8 cellular contexts compared by ENCODE assay signal in the genomic region with DNA sequence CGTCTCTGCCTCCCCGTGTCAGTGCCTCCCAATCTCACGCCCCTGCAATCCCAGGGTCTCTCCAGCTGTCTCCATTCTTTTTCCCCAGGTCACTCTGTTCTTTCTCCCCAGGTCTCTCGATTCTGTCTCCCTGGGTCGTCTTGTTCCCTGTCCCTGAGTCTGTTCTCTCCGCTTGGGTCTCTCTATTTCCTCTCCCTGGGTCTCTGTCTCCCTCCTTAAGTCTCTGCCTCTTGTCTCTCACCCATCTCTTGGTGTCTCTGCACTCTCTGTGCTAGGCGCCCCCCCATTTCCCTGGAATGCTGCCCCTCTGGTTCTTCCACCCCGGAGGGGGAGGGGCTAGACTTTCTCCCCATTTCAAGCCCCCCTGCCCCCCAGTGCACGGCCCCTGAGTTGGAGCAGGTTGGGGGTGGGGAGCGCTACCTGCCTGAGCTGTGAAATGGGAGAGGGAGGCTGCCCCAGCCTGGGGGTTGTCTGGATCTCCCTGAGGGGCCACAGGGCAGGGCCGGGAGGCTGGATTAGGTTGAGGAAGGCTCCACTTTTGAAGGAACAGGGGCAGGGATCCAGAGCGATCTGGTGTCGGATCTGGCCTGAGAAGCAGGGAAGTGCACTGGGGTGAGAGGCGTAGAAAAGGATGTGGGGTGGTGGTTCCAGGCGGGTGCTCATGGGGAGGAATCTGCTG. TPM values are rescaled to one million over a fixed set of nuclear protein-coding genes. Genes with fewer than 3 reads are reported as not detected.
A peak's percentile ranks its signal among the peaks of the same experiment; 100 is the strongest.
DNase-seq lines count a peak whose midpoint lies in the region; ATAC-seq and TF ChIP-seq lines count a peak whose summit lies in the region.

No MANE protein-coding gene starts in this region.

- H3K79me2 ChIP-seq in mammary epithelial cell (ENCODE audit: insufficient read depth, low read length): peaks cover 57% of the 10 kb centered on the region

- H3K4me3 ChIP-seq in cardiac muscle cell: peak overlapping the region; percentile 98
- H3K4me3 ChIP-seq in mammary epithelial cell (replicated peaks in 1 of 3; ENCODE audit: insufficient read depth in 1 of 3, low read depth in 2 of 3, low read length in 3 of 3): peak overlapping the region; percentile 67 to 93 (median 87)
- H3K4me3 ChIP-seq in aorta (ENCODE audit: low read length in 2 of 2): peak overlapping the region; percentile 85 to 90

- peak overlapping the region; percentile 94 for H3K4me3 Mint-ChIP-seq in memory B cell

- H3K9ac ChIP-seq in mammary epithelial cell (ENCODE audit: insufficient read depth, low read length): peak overlapping the region; percentile 70

- BruUV-seq in mammary epithelial cell (replicated peaks; lab: Mats Ljungman, UMichigan): no TSS peak

- no peak for TF ChIP-seq CTCF in cardiac muscle cell (IDR thresholded peaks at IDR 0.05; ENCODE audit: low read depth, low read length)
- TF ChIP-seq CTCF in mammary epithelial cell (conservative IDR thresholded peaks at IDR 0.05 in 1 of 2, IDR thresholded peaks at IDR 0.05 in 1 of 2; ENCODE audit: extremely low read depth in 1 of 2, insufficient read depth in 1 of 2, low read depth in 1 of 2, low read length in 2 of 2): no peak

- CTCF ChIA-PET in mammary epithelial cell (lab: Charles Lee; ENCODE audit: low non-redundant PET): interaction anchor here (0.6 kb wide), 1 partner anchor 164 kb away, joined by 3 read pairs; a partner anchor contains a TSS

- peak overlapping the region; percentile 14 for H3K27ac Mint-ChIP-seq in memory B cell

- H3K27me3 ChIP-seq in cardiac muscle cell (no peaks in the 10 kb centered on the region), mammary epithelial cell (ENCODE audit: insufficient read depth, low read length) (no peaks in the 10 kb centered on the region), aorta (ENCODE audit: control insufficient read depth in 1 of 2, insufficient read depth in 2 of 2, low read length in 1 of 2) (no peaks in the 10 kb centered on the region)

- peaks cover 32% of the 10 kb centered on the region for H3K27me3 Mint-ChIP-seq in memory B cell

- peak overlapping the region; percentile 82 for H2AFZ ChIP-seq in mammary epithelial cell (ENCODE audit: low read depth, low read length)

- H3K36me3 ChIP-seq in cardiac muscle cell (no peaks in the 10 kb centered on the region), mammary epithelial cell (ENCODE audit: insufficient read depth, low read length) (no peaks in the 10 kb centered on the region), aorta (ENCODE audit: control insufficient read depth in 1 of 2, insufficient read depth in 2 of 2, low read length in 1 of 2) (no peaks in the 10 kb centered on the region)

- 7% methylated on average over 3 of the region's 15 CpGs for WGBS in mammary epithelial cell (ENCODE audit: low coverage, missing lambda C conversion rate)
- WGBS in aorta, 2 donors: 16 to 31% methylated on average over 15 of the region's 15 CpGs

- peaks cover 4% of the 10 kb centered on the region for H3K36me3 Mint-ChIP-seq in memory B cell

- H3K4me1 ChIP-seq in cardiac muscle cell (ENCODE audit: low read depth) (peaks cover 17% of the 10 kb centered on the region), mammary epithelial cell (ENCODE audit: insufficient read depth, low read length) (peaks cover 28% of the 10 kb centered on the region), aorta (ENCODE audit: control insufficient read depth in 1 of 2, insufficient read depth in 2 of 2, low read length in 2 of 2) (no peaks in the 10 kb centered on the region)

- H3K4me1 Mint-ChIP-seq in memory B cell: peaks cover 10% of the 10 kb centered on the region

- no peaks in the 10 kb centered on the region for H4K20me1 ChIP-seq in mammary epithelial cell (ENCODE audit: insufficient read depth, low read length)

- H3K4me2 ChIP-seq in mammary epithelial cell (ENCODE audit: insufficient read depth, low read depth, low read length): peak overlapping the region; percentile 96

- dilution Hi-C loops in mammary epithelial cell (cut with HindIII; ENCODE audit: low sequenced_read_pairs): loop anchor here (10.0 to 25.0 kb wide), 2 partner anchors 405 to 513 kb away; a partner anchor contains a TSS

- DNase-seq in cardiac muscle cell (ENCODE audit: low read depth in 1 of 2, low spot score in 1 of 2) (no peak), left ventricle myocardium superior (no peak), mammary epithelial cell (no peak), memory B cell (ENCODE audit: low spot score in 2 of 2) (no peak), aorta (peak in 1 of 2 donors; percentile 66), A172 (ENCODE audit: low spot score) (no peak)
- DNase-seq in stimulated activated CD4-positive, alpha-beta T cell treated with anti-CD3 and anti-CD28 coated beads, Interleukin-4, amount 100 ng/mL, for 1 hour: no peak

- ATAC-seq in left ventricle myocardium superior (no peak), memory B cell (ENCODE audit: low read depth) (no peak), aorta (ENCODE audit: low FRiP score) (no peak), HG03196 (IDR thresholded peaks at IDR 0.05; ENCODE audit: unreplicated experiment) (no peak)

- H3K27ac ChIP-seq in cardiac muscle cell: no peak overlapping the region
- H3K27ac ChIP-seq in mammary epithelial cell (ENCODE audit: insufficient read depth, low read depth, low read length): peak overlapping the region; percentile 48
- peak overlapping the region in 1 of 2 donors; percentile 4 for H3K27ac ChIP-seq in aorta (ENCODE audit: low read depth in 1 of 2, low read length in 2 of 2)

- in situ Hi-C loops in mammary epithelial cell (cut with MboI; ENCODE audit: low sequenced_read_pairs in 2 of 2): loop anchor here in 1 of 2 donors (25.0 kb wide), 1 partner anchor 405 kb away; a partner anchor contains a TSS

- intact Hi-C loops in left ventricle myocardium superior (cut with micrococcal nuclease) (no loop called here), mammary epithelial cell (cut with micrococcal nuclease) (loop anchor here (1.0 to 5.0 kb wide), 4 partner anchors 18 to 165 kb away; a partner anchor contains a TSS), aorta (cut with DNase I) (loop anchor here (2.0 to 10.0 kb wide), 3 partner anchors 117 to 413 kb away; a partner anchor contains a TSS)

- H3K9me3 ChIP-seq in cardiac muscle cell (ENCODE audit: low read depth): no peaks in the 10 kb centered on the region
- no peaks in the 10 kb centered on the region for H3K9me3 ChIP-seq in mammary epithelial cell (replicated peaks; ENCODE audit: insufficient read depth, low read length)
- no peaks in the 10 kb centered on the region for H3K9me3 ChIP-seq in aorta (ENCODE audit: control insufficient read depth, low read length)

- no peaks in the 10 kb centered on the region for H3K9me3 Mint-ChIP-seq in memory B cell

RNA-seq across cellular contexts. Expression of a gene that starts 1.4 kb away (rescaled TPM):
- 33.9 and 72.8 TPM in 2 replicates for total RNA-seq in cardiac muscle cell
- polyA plus RNA-seq in cardiac muscle cell: 44.1 and 70.9 TPM in 2 replicates
- total RNA-seq in left ventricle myocardium superior: 7.0 TPM
- total RNA-seq in mammary epithelial cell: 100 to 1,000 TPM; 152 to 200 TPM
- 131 TPM for polyA plus RNA-seq in mammary epithelial cell
- polyA minus RNA-seq in mammary epithelial cell: 442 TPM
- 10 to 100 TPM; 59.6 to 86.2 TPM for total RNA-seq in aorta
- polyA plus RNA-seq in aorta: 10 to 100 TPM; 11.6 to 21.7 TPM
- 25.2 and 27.4 TPM in 2 replicates for total RNA-seq in A172 (2014; rRNA removed; shearing (Covaris generic))
